In the genomic region with DNA sequence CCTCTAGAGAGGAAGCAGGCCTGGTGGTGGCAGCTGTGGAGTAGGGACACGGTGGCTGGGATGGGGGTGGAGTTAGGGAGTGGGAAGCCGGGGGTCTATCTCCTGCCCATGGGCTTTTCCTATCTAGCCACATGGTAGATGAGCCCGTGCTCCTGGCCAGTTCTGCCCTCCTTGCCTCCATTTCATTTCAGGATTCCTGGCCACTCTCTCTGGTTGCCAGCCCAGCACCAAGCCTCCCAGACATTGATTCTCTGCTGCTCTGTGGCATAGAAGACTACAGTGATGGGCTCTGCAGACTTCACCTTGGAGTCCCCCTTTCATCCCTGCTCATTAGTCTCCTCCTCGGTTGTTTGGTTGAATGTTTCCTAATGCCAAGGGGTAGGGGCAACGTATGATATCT, we compare ENCODE assay signal across 32 cellular contexts. TPM values are rescaled to one million over a fixed set of nuclear protein-coding genes. Genes with fewer than 3 reads are reported as not detected.
"Had no signal": no experiment of that assay in that cellular context is flagged by ENCODE, and none has a peak within 500 bp of the region (broad histone marks: within the 10 kb centered on the region; RNA-seq: fewer than 3 reads in every experiment).

No MANE protein-coding gene starts in this region.

- H3K27ac Mint-ChIP-seq: mesothelial cell of epicardium had no signal

- DNase-seq: dermis blood vessel endothelial cell; dorsolateral prefrontal cortex; effector CD4-positive, alpha-beta T cell; effector memory CD4-positive, alpha-beta T cell; erythroblast; esophagus squamous epithelium; foreskin fibroblast; foreskin melanocyte; gastrocnemius medialis; glutamatergic neuron; head of caudate nucleus; heart right ventricle; hippocampal formation; islet precursor cell; left cardiac atrium; left lung; left ventricle myocardium superior; lower lobe of right lung; mesenchymal stem cell; mucosa of descending colon; naive B cell had no signal

- H3K36me3 ChIP-seq: esophagus squamous epithelium, gastrocnemius medialis, heart right ventricle, left lung, lower lobe of right lung had no signal

- H3K4me3 ChIP-seq: coronary artery, dorsolateral prefrontal cortex, esophagus squamous epithelium, gastrocnemius medialis, heart right ventricle, left lung, lower lobe of right lung, mucosa of descending colon had no signal

- H3K9me3 Mint-ChIP-seq: mesothelial cell of epicardium, naive B cell had no signal

- H3K9me3 ChIP-seq: esophagus squamous epithelium, gastrocnemius medialis, heart right ventricle, left lung, lower lobe of right lung, mucosa of descending colon had no signal

- H3K4me1 ChIP-seq: gastrocnemius medialis had no signal

- FAIRE-seq: colon, endometrium had no signal

- H3K36me3 Mint-ChIP-seq: mesothelial cell of epicardium, naive B cell had no signal

- H3K27ac ChIP-seq: coronary artery, dorsolateral prefrontal cortex, esophagus squamous epithelium, gastrocnemius medialis, heart right ventricle, left lung, lower lobe of right lung had no signal

- H3K4me3 Mint-ChIP-seq: mesothelial cell of epicardium, naive B cell had no signal

RNA-seq across cellular contexts. Expression of a gene that starts 19.4 kb away (rescaled TPM):
- total RNA-seq: dermis blood vessel endothelial cell, esophagus mucosa, esophagus squamous epithelium, gastrocnemius medialis, glomerular endothelial cell, heart right ventricle, kidney epithelial cell, left cardiac atrium, left lung, left ventricle myocardium superior, lower leg skin, lower lobe of right lung, lung microvascular endothelial cell, mesenteric fat pad, mesothelial cell of epicardium, mucosa of descending colon, myocyte had no signal
- polyA plus RNA-seq: heart right ventricle had no signal

RNA-seq across cellular contexts. Expression of a gene that starts 48.4 kb away (rescaled TPM):
- total RNA-seq: dermis blood vessel endothelial cell, lung microvascular endothelial cell, mesothelial cell of epicardium had no signal
